14 cellular contexts compared by ENCODE assay signal in the genomic region with DNA sequence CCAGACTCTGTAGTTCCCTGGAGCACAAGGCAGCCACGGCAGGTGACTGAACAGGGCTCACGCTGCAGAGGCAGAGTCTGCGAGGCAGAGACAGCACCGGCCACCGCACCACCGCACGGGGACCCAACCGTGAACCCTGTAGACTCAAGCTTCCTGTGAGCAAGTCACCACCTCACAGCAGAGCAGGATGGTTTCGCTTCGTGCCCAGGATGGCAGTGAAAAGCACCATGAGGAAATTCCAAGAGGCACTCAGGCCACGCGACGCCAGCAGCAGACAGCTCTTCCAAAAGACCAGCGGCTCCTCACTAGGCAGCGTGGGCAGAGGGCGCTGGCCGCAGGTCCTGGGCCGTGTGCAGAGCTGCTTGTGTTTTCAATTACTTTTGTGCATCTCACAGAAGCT.
"Had no signal": no experiment of that assay in that cellular context is flagged by ENCODE, and none has a peak within 500 bp of the region (broad histone marks: within the 10 kb centered on the region; RNA-seq: fewer than 3 reads in every experiment).

No MANE protein-coding gene starts in this region.

- H3K9me3 ChIP-seq: gastroesophageal sphincter, left ventricle myocardium inferior, neutrophil, transverse colon had no signal

- H3K27ac ChIP-seq: cardiac muscle cell, gastroesophageal sphincter, left ventricle myocardium inferior, neutrophil, SK-N-MC, transverse colon had no signal

- H3K27me3 ChIP-seq: cardiac muscle cell, gastroesophageal sphincter, neutrophil, transverse colon had no signal

- ATAC-seq: gastroesophageal sphincter, Right ventricle myocardium inferior had no signal

- H3K4me3 ChIP-seq: cardiac muscle cell, gastroesophageal sphincter, left ventricle myocardium inferior, SK-N-MC, transverse colon had no signal

- DNase-seq: activated CD4-positive, alpha-beta T cell treated with anti-CD3 and anti-CD28 coated beads, Interleukin-2, amount 50 U/mL, for 48 hours; activated CD4-positive, CD25-positive, alpha-beta regulatory T cell; activated CD8-positive, alpha-beta memory T cell treated with anti-CD3 and anti-CD28 coated beads, Interleukin-2, amount 50 U/mL, for 48 hours; left ventricle myocardium inferior; retina; stimulated activated CD4-positive, alpha-beta T cell treated with anti-CD3 and anti-CD28 coated beads, Interleukin-15, amount 100 ng/mL, for 24 hours; stimulated activated CD4-positive, alpha-beta T cell treated with anti-CD3 and anti-CD28 coated beads, Interleukin-4, amount 100 ng/mL, for 24 hours; T-helper 1 cell; transverse colon had no signal
